14 cellular contexts compared by ENCODE assay signal in the genomic region with DNA sequence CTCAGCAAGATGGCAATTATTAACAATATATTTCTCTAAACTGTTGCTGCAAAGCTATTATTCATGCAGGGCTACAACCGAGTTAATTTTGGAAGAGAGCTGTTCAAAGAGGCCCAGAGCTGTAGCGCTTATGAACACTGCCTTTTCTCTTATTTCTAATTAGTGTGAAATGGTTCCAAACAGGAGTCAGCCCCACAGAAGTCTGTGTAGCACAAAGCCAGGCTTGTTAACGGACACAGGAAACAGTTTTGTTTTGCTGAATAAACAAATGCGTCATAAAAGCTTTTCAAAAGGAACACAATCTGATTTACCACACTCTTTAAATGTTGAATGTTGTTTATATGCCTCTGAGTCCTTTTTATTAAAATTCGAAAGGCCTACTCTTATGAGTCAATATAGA.
DNase-seq lines count a peak whose midpoint lies in the region; ATAC-seq and TF ChIP-seq lines count a peak whose summit lies in the region.
"Had no signal": no experiment of that assay in that cellular context is flagged by ENCODE, and none has a peak within 500 bp of the region (broad histone marks: within the 10 kb centered on the region; RNA-seq: fewer than 3 reads in every experiment).

No MANE protein-coding gene starts in this region.

- H3K27ac ChIP-seq in cardiac muscle cell = peak overlapping the region; percentile 53
- no peak overlapping the region for H3K27ac ChIP-seq in right atrium auricular region

- ATAC-seq in GM21390 (IDR thresholded peaks at IDR 0.05; ENCODE audit: unreplicated experiment) (no peak), GM18519 (IDR thresholded peaks at IDR 0.05; ENCODE audit: low FRiP score, unreplicated experiment) (no peak)
- ATAC-seq: activated CD4-positive, CD25-positive, alpha-beta regulatory T cell treated with anti-CD3 and anti-CD28 coated beads, Interleukin-2, amount 50 U/mL, for 24 hours; effector memory CD8-positive, alpha-beta T cell; natural killer cell had no signal

- DNase-seq in cardiac muscle cell (ENCODE audit: low read depth in 1 of 2, low spot score in 1 of 2) (peak in 1 of 2 donors; percentile 8), right atrium auricular region (ENCODE audit: low spot score) (no peak), RPMI7951 (ENCODE audit: low read depth) (peak; percentile 19), hippocampal formation (lab: John Stamatoyannopoulos, UW) (peak; percentile 11 to 75), LoVo (ENCODE audit: low spot score) (no peak), NCI-H526 (lab: John Stamatoyannopoulos, UW) (no peak)
- DNase-seq: CD8-positive, alpha-beta memory T cell; effector memory CD8-positive, alpha-beta T cell; natural killer cell; NCI-H510A treated with DMSO at 0.1 percent for 48 hours; stimulated activated CD4-positive, alpha-beta T cell treated with anti-CD3 and anti-CD28 coated beads, Interleukin-1b, Interleukin-23, amount 100 ng/mL, for 48 hours had no signal

- H3K4me1 ChIP-seq in cardiac muscle cell (ENCODE audit: low read depth) (peaks cover 15% of the 10 kb centered on the region), right atrium auricular region (no peaks in the 10 kb centered on the region)

- H3K4me3 ChIP-seq in cardiac muscle cell = no peak overlapping the region
- no peak overlapping the region for H3K4me3 ChIP-seq in right atrium auricular region

- H3K27me3 ChIP-seq in cardiac muscle cell (no peaks in the 10 kb centered on the region), right atrium auricular region (no peaks in the 10 kb centered on the region)

- TF ChIP-seq CTCF in cardiac muscle cell (IDR thresholded peaks at IDR 0.05; ENCODE audit: low read depth, low read length) (no peak), right atrium auricular region (IDR thresholded peaks at IDR 0.05) (no peak)

- no peaks in the 10 kb centered on the region for H3K36me3 ChIP-seq in cardiac muscle cell
- H3K36me3 ChIP-seq in right atrium auricular region = no peaks in the 10 kb centered on the region

- no peaks in the 10 kb centered on the region for H3K9me3 ChIP-seq in cardiac muscle cell (ENCODE audit: low read depth)
- H3K9me3 ChIP-seq in right atrium auricular region = no peaks in the 10 kb centered on the region

Comparison
In these comparisons a context has a peak if more than half of its experiments do, and no peak if none do; other contexts are left out.
1. DNase-seq: peak in RPMI7951 (single experiment) and hippocampal formation (2 of 2); none in right atrium auricular region (single experiment), LoVo (single experiment) and NCI-H526 (0 of 2).